ENCODE assay signal across 12 cellular contexts in genomic region chr2:3636009-3636327, GRCh38. TPM values are rescaled to one million over a fixed set of nuclear protein-coding genes. Genes with fewer than 3 reads are reported as not detected.
"Had no signal": no experiment of that assay in that cellular context is flagged by ENCODE, and none has a peak within 500 bp of the region (broad histone marks: within the 10 kb centered on the region; RNA-seq: fewer than 3 reads in every experiment).

No MANE protein-coding gene starts in this region.

RNA-seq across cellular contexts. Expression of gene ALLC, which starts 22.0 kb away (rescaled TPM):
- total RNA-seq: activated CD8-positive, alpha-beta memory T cell treated with anti-CD3 and anti-CD28 coated beads for 36 hours; activated T-cell treated with anti-CD3 and anti-CD28 coated beads, Interleukin-2, amount 50 U/mL, for 72 hours; colonic mucosa; esophagus squamous epithelium; heart right ventricle; lung; naive thymus-derived CD8-positive, alpha-beta T cell; osteoblast; pulmonary artery endothelial cell; T-helper 17 cell; ureter had no signal
- polyA plus RNA-seq: keratinocyte; naive thymus-derived CD8-positive, alpha-beta T cell had no signal

RNA-seq across cellular contexts. Expression of gene COLEC11, which starts 41.1 kb away (rescaled TPM):
- total RNA-seq: T-helper 17 cell had no signal
- polyA plus RNA-seq: keratinocyte; naive thymus-derived CD8-positive, alpha-beta T cell had no signal
